Comparison of ENCODE assay signal across 17 cellular contexts in the genomic region with DNA sequence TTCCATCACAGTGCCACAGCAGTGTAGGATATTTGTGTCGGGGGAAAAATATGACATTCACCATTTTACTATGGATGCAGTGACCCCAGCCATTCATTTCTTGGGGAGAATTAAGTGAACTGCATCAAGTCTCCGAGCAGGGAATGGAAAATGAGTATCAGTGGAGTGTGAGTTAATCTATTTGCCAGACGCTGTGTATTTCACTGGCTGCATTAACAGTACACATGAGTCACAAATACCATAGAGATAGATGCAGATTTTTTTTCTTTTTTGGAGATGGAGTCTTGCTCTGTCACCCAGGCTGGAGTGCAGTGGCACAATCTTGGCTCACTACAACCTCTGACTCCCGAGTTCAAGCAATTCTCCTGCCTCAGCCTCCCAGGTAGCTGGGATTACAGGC. TPM values are rescaled to one million over a fixed set of nuclear protein-coding genes. Genes with fewer than 3 reads are reported as not detected.
DNase-seq lines count a peak whose midpoint lies in the region; ATAC-seq and TF ChIP-seq lines count a peak whose summit lies in the region.
"Had no signal": no experiment of that assay in that cellular context is flagged by ENCODE, and none has a peak within 500 bp of the region (broad histone marks: within the 10 kb centered on the region; RNA-seq: fewer than 3 reads in every experiment).

No MANE protein-coding gene starts in this region.

- H2AFZ ChIP-seq in PC-3 (ENCODE audit: low read length): no peak overlapping the region

- H3K4me3 ChIP-seq in PC-3 (ENCODE audit: low read length) (no peak overlapping the region), choroid plexus epithelial cell (ENCODE audit: low read depth, low read length) (no peak overlapping the region), skeletal muscle cell (ENCODE audit: low read depth, low read length) (no peak overlapping the region)
- H3K4me3 ChIP-seq: GM12878, heart left ventricle, lung, right atrium auricular region, uterus had no signal

- POLR2A ChIA-PET in PC-3 (lab: Charles Lee; ENCODE audit: unreplicated experiment): no interaction called here

- no peaks in the 10 kb centered on the region for H3F3A ChIP-seq in PC-3 (ENCODE audit: low read length, unreplicated experiment)

- H3K4me1 ChIP-seq in PC-3 (ENCODE audit: insufficient read depth, low read length): peaks cover 27% of the 10 kb centered on the region
- H3K4me1 ChIP-seq: right atrium auricular region, uterus had no signal

- no peaks in the 10 kb centered on the region for H3K27me3 ChIP-seq in PC-3 (ENCODE audit: low read length)
- H3K27me3 ChIP-seq: right atrium auricular region, uterus had no signal

- BruUV-seq in PC-3 (replicated peaks; lab: Mats Ljungman, UMichigan): no TSS peak

- CTCF ChIA-PET in PC-3 (lab: Charles Lee): no interaction called here

- H3K9me2 ChIP-seq in PC-3 (replicated peaks; ENCODE audit: low read length): no peaks in the 10 kb centered on the region

- H4K20me1 ChIP-seq in PC-3 (ENCODE audit: low read length): no peaks in the 10 kb centered on the region

- no peaks in the 10 kb centered on the region for H3K79me2 ChIP-seq in PC-3 (ENCODE audit: low read length)

- peak overlapping the region; percentile 38; the same call in 1 of the 2 replicates for H3K4me2 ChIP-seq in PC-3 (ENCODE audit: low read length)

- H3K9me3 ChIP-seq in PC-3 (ENCODE audit: low read length): no peaks in the 10 kb centered on the region
- H3K9me3 ChIP-seq: right atrium auricular region, uterus had no signal

- TF ChIP-seq CTCF in PC-3 (conservative IDR thresholded peaks at IDR 0.05; ENCODE audit: low read depth, low read length): no peak
- TF ChIP-seq CTCF in choroid plexus epithelial cell (conservative IDR thresholded peaks at IDR 0.05; ENCODE audit: low read depth, low read length): no peak

- peak overlapping the region; percentile 40 for H3K27ac ChIP-seq in PC-3 (ENCODE audit: low read length)
- H3K27ac ChIP-seq: right atrium auricular region, uterus had no signal

- peak; percentile 83 for ATAC-seq in PC-3
- no peak for ATAC-seq in GM18502 (IDR thresholded peaks at IDR 0.05; ENCODE audit: poor library complexity, unreplicated experiment)
- ATAC-seq: heart left ventricle had no signal

- peak; percentile 47 for DNase-seq in GM03348 (ENCODE audit: low spot score)
- peak; percentile 66 for DNase-seq in PC-3
- peak; percentile 51 for DNase-seq in choroid plexus epithelial cell (ENCODE audit: low read depth)
- peak; percentile 6 for DNase-seq in skeletal muscle cell (ENCODE audit: low read depth)
- DNase-seq in cerebellar cortex (ENCODE audit: low spot score): no peak
- no peak for DNase-seq in NCI-H1105 (lab: John Stamatoyannopoulos, UW)
- DNase-seq: activated CD4-positive, alpha-beta T cell treated with anti-CD3 and anti-CD28 coated beads for 1 hour; dermis blood vessel endothelial cell; heart left ventricle; NCI-H1436 treated with DMSO at 0.1 percent for 48 hours; NCI-H2171 treated with DMSO at 0.1 percent for 48 hours; NCI-H82; uterus had no signal

- no peaks in the 10 kb centered on the region for H3K36me3 ChIP-seq in PC-3 (ENCODE audit: low read depth, low read length)
- H3K36me3 ChIP-seq: heart left ventricle, right atrium auricular region, uterus had no signal

- no peak overlapping the region for H3K9ac ChIP-seq in PC-3 (ENCODE audit: low read length)

- intact Hi-C loops in PC-3 (cut with micrococcal nuclease): loop anchor here (2.0 kb wide), 1 partner anchor 25 kb away; no protein-coding TSS in a partner anchor

RNA-seq across cellular contexts. Expression of a gene that starts 33.7 kb away (rescaled TPM):
- total RNA-seq in PC-3 (2014; rRNA removed): 0.62 and 0.75 TPM in 2 replicates

Comparison
In these comparisons a context has a peak if more than half of its experiments do, and no peak if none do; other contexts are left out.
1. DNase-seq: peak in GM03348 (single experiment), PC-3 (single experiment), choroid plexus epithelial cell (single experiment) and skeletal muscle cell (single experiment); none in cerebellar cortex (single experiment) and NCI-H1105 (single experiment).